ENCODE assay signal across 8 cellular contexts in genomic region chr5:129767927-129768380, GRCh38. TPM values are rescaled to one million over a fixed set of nuclear protein-coding genes. Genes with fewer than 3 reads are reported as not detected.
DNase-seq lines count a peak whose midpoint lies in the region; ATAC-seq, FAIRE-seq and TF ChIP-seq lines count a peak whose summit lies in the region.

No MANE protein-coding gene starts in this region.

- peak; percentile 68 for FAIRE-seq in GM12878 (lab: Jason Lieb, UNC)

- no peaks in the 10 kb centered on the region for H3K9me3 ChIP-seq in GM12878 (replicated peaks; ENCODE audit: control insufficient read depth, insufficient read depth, low read length)

- no TSS peak for BruUV-seq in GM12878 (replicated peaks; lab: Mats Ljungman, UMichigan)

- H4K20me1 ChIP-seq in GM12878 (ENCODE audit: control insufficient read depth, insufficient read depth), result no peaks in the 10 kb centered on the region

- no peak for TF ChIP-seq EP300 in GM12878 (IDR thresholded peaks at IDR 0.05; ENCODE audit: borderline replicate concordance in 1 of 2, control insufficient read depth in 1 of 2, low read depth in 2 of 2, low read length in 2 of 2)

- TF ChIP-seq RAD21 in GM12878 (IDR thresholded peaks at IDR 0.05; ENCODE audit: insufficient read depth, low read depth, low read length), result peak; percentile 88

- H3K27ac ChIP-seq in GM12878 (ENCODE audit: control insufficient read depth, insufficient read depth), result no peak overlapping the region

- H3K36me3 ChIP-seq in GM12878 (ENCODE audit: control insufficient read depth in 2 of 2, insufficient read depth in 2 of 2, low read length in 1 of 2), result no peaks in the 10 kb centered on the region

- TF ChIP-seq CTCF in GM12878 (IDR thresholded peaks at IDR 0.05 in 2 of 3, conservative IDR thresholded peaks at IDR 0.05 in 1 of 3; ENCODE audit: control insufficient read depth in 2 of 3, extremely low read depth in 1 of 3, insufficient read depth in 1 of 3, low read depth in 3 of 3, low read length in 3 of 3), result peak; percentile 84 to 99 (median 98)

- H3K9ac ChIP-seq in GM12878 (ENCODE audit: control insufficient read depth, insufficient read depth, low read length), result no peak overlapping the region

- no peaks in the 10 kb centered on the region for H3K4me1 ChIP-seq in GM12878 (ENCODE audit: control insufficient read depth, insufficient read depth, low read length)

- CTCF ChIA-PET in GM12878 (lab: Yijun Ruan, JAX), result interaction anchor here (0.6 to 7.8 kb wide), 16 partner anchors 9 to 1553 kb away, joined by 3 to 175 read pairs (median 4); partner anchors contain the start of gene MINAR2

- WGBS in GM12878 (ENCODE audit: insufficient coverage, insufficient replicate concordance, low lambda C conversion rate, missing lambda C conversion rate), result 2% methylated on average over 3 of the region's 3 CpGs

- POLR2A ChIA-PET in GM12878 (lab: Charles Lee), result no interaction called here

- in situ Hi-C loops in GM12878 (cut with MboI), result loop anchor here (25.0 kb wide), 1 partner anchor 1556 kb away; no protein-coding TSS in a partner anchor

- no peaks in the 10 kb centered on the region for H3K27me3 ChIP-seq in GM12878 (replicated peaks in 1 of 2; ENCODE audit: control insufficient read depth in 2 of 2, insufficient read depth in 2 of 2, low read length in 1 of 2)

- RAD21 ChIA-PET in GM12878 (lab: Charles Lee; ENCODE audit: unreplicated experiment), result interaction anchor here (0.9 kb wide), 1 partner anchor 103 kb away, joined by 4 read pairs; no protein-coding TSS in a partner anchor

- intact Hi-C loops in GM12878 (cut with micrococcal nuclease; ENCODE audit: unreplicated experiment), result loop anchor here (1.0 to 5.0 kb wide), 7 partner anchors 104 to 1556 kb away; no protein-coding TSS in a partner anchor

- no peak overlapping the region for H3K4me2 ChIP-seq in GM12878 (ENCODE audit: control insufficient read depth, insufficient read depth)

- DNase-seq in AG08396 (ENCODE audit: low spot score) (peak; percentile 65), NCI-H1694 treated with DMSO at 0.1 percent for 48 hours (lab: John Stamatoyannopoulos, UW) (peak; percentile 73), T-helper 1 cell (peak in 4 of 5 donors; percentile 21 to 69 (median 35)), GM12878 (ENCODE audit: low read depth, low spot score) (peak; percentile 32), iPS DF 19.7 (ENCODE audit: low read depth, low spot score) (peak; percentile 50)
- peak; percentile 19 to 55 for DNase-seq in stimulated activated CD4-positive, alpha-beta T cell treated with anti-CD3 and anti-CD28 coated beads, Interleukin-12 subunit alpha, Interleukin-12 subunit beta, amount 100 ng/mL, for 24 hours (ENCODE audit: low read depth in 2 of 2)

- H2AFZ ChIP-seq in GM12878 (ENCODE audit: control insufficient read depth, low read depth, low read length), result no peak overlapping the region

- SMC1A ChIA-PET in GM12878 (lab: Charles Lee; ENCODE audit: uncharacterized antibody, unreplicated experiment), result interaction anchor here (0.8 to 1.8 kb wide), 4 partner anchors 9 to 104 kb away, joined by 3 to 6 read pairs (median 4); no protein-coding TSS in a partner anchor

- no peak overlapping the region for H3K4me3 ChIP-seq in GM12878

- no peak for TF ChIP-seq POLR2A in GM12878 (IDR thresholded peaks at IDR 0.05; ENCODE audit: low read depth, low read length)

- no peaks in the 10 kb centered on the region for H3K79me2 ChIP-seq in GM12878 (ENCODE audit: control insufficient read depth, insufficient read depth, low read length)

- ATAC-seq in GM18520 (IDR thresholded peaks at IDR 0.05; ENCODE audit: unreplicated experiment), result peak; percentile 82
- ATAC-seq in HG02981 (IDR thresholded peaks at IDR 0.05; ENCODE audit: unreplicated experiment), result peak; percentile 94
- ATAC-seq in GM12878, result peak; percentile 95

TF ChIP-seq in GM12878, 131 proteins besides CTCF, POLR2A, EP300 and RAD21:
- TF ChIP-seq ATF7 (IDR thresholded peaks at IDR 0.05; ENCODE audit: low read depth), result no peak
- TF ChIP-seq IKZF1 (conservative IDR thresholded peaks at IDR 0.05), result no peak
- no peak for TF ChIP-seq BHLHE40 (IDR thresholded peaks at IDR 0.05; ENCODE audit: borderline replicate concordance in 1 of 2, low read depth in 2 of 2, low read length in 1 of 2)
- no peak for TF ChIP-seq MYC (IDR thresholded peaks at IDR 0.05; ENCODE audit: insufficient read depth, insufficient read length, insufficient replicate concordance, low read length, severe bottlenecking)
- 0 out of 2 replicates have a peak, but pooled peaks have one; percentile 11 for TF ChIP-seq CREB1 (IDR thresholded peaks at IDR 0.05; ENCODE audit: low read depth)
- peak; percentile 38; the same call in 1 of the 2 replicates for TF ChIP-seq FOXM1 (IDR thresholded peaks at IDR 0.05; ENCODE audit: low read depth, low read length)
- TF ChIP-seq SMC3 (IDR thresholded peaks at IDR 0.05; ENCODE audit: borderline replicate concordance, low read length), result peak; percentile 81; the same call in 1 of the 2 replicates
- TF ChIP-seq ATF3 (IDR thresholded peaks at IDR 0.05; ENCODE audit: borderline replicate concordance, extremely low read depth, low read depth, low read length), result 0 out of 2 replicates have a peak, but pooled peaks have one; percentile 21
- 0 out of 2 replicates have a peak, but pooled peaks have one; percentile 45 for TF ChIP-seq IRF4 (IDR thresholded peaks at IDR 0.05; ENCODE audit: low read depth, low read length)
- TF ChIP-seq CREM (IDR thresholded peaks at IDR 0.05; ENCODE audit: low read depth), result no peak
- no peak for TF ChIP-seq RELB (IDR thresholded peaks at IDR 0.05; ENCODE audit: low read depth)
- TF ChIP-seq YY1 (IDR thresholded peaks at IDR 0.05; ENCODE audit: low read depth, low read length), result peak; percentile 86
- TF ChIP-seq HDAC6 (IDR thresholded peaks at IDR 0.05; ENCODE audit: unreplicated experiment), result no peak
- no peak for TF ChIP-seq BRCA1 (IDR thresholded peaks at IDR 0.05; ENCODE audit: low read depth, low read length)
- TF ChIP-seq, protein P1, sequence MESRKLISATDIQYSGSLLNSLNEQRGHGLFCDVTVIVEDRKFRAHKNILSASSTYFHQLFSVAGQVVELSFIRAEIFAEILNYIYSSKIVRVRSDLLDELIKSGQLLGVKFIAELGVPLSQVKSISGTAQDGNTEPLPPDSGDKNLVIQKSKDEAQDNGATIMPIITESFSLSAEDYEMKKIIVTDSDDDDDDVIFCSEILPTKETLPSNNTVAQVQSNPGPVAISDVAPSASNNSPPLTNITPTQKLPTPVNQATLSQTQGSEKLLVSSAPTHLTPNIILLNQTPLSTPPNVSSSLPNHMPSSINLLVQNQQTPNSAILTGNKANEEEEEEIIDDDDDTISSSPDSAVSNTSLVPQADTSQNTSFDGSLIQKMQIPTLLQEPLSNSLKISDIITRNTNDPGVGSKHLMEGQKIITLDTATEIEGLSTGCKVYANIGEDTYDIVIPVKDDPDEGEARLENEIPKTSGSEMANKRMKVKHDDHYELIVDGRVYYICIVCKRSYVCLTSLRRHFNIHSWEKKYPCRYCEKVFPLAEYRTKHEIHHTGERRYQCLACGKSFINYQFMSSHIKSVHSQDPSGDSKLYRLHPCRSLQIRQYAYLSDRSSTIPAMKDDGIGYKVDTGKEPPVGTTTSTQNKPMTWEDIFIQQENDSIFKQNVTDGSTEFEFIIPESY (IDR thresholded peaks at IDR 0.05), result no peak
TF ChIP-seq in GM12878: peak in this region for 6.

RNA-seq across cellular contexts. Expression of gene MINAR2, which starts 20.1 kb away (rescaled TPM):
- total RNA-seq in GM12878 (2013; cell fraction: nucleolus; rRNA removed), result not detected in 2 replicates
- total RNA-seq in GM12878 (2014; rRNA removed), result not detected in 2 replicates
- not detected in 2 replicates for total RNA-seq in GM12878 (2014; rRNA removed; fragmentation: Illumina TruSeq; extraction: Trizol)
- total RNA-seq in GM12878 (2021), result not detected in 2 replicates
- not detected for polyA plus RNA-seq in GM12878 (2011; ENCODE audit: low read depth)
- polyA plus RNA-seq in GM12878 (2011; rRNA removed), result 0.03 and 0.09 TPM in 2 replicates
- 0.02 and 0.03 TPM in 2 replicates for polyA plus RNA-seq in GM12878 (2011; cell fraction: cytosol; rRNA removed)
- polyA plus RNA-seq in GM12878 (2011; cell fraction: nucleus; rRNA removed), result not detected in 2 replicates
- not detected in 2 replicates for polyA plus RNA-seq in GM12878 (2012)
- polyA plus RNA-seq in GM12878 (2014; fragmentation: Illumina TruSeq; extraction: Trizol), result not detected in 2 replicates
- polyA plus RNA-seq in GM12878 (2014; fragmentation: Nextera tagmentation; extraction: Ambion mirVana), result not detected
- not detected in 2 replicates for polyA plus RNA-seq in GM12878 (2014; rRNA removed)
- polyA plus RNA-seq in GM12878 (2016; fragmentation: Nextera tagmentation; extraction: Ambion mirVana), result under 1 TPM in 1 of 2 experiments, not detected in 1; 0.07 TPM
- not detected in 2 replicates for polyA minus RNA-seq in GM12878 (2011; rRNA and poly(A)+ RNA removed)
- not detected in 2 replicates for polyA minus RNA-seq in GM12878 (2011; cell fraction: cytosol; rRNA and poly(A)+ RNA removed)
- polyA minus RNA-seq in GM12878 (2011; cell fraction: nucleus; rRNA and poly(A)+ RNA removed), result not detected in 2 replicates
